9 cellular contexts compared by ENCODE assay signal in the genomic region with DNA sequence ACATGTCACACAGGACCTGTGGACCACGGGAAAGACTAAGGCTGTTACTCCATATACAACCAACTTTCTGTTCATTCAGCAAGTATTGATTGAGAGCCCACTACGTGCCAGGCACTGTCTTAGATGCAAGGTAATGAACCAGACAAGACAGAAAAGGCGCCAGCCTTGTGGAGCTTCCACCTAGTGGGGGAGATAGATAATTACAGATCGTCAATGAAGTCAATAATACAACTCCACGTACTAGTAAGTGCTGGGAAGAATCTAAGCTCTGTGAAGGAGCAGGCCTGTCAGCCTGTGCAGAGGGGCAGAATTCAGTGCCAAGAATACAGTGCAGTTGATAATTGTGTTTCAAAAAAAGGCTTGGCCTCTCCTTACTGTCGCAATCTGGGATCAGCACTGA.
DNase-seq lines count a peak whose midpoint lies in the region; ATAC-seq and TF ChIP-seq lines count a peak whose summit lies in the region.
"Had no signal": no experiment of that assay in that cellular context is flagged by ENCODE, and none has a peak within 500 bp of the region (broad histone marks: within the 10 kb centered on the region; RNA-seq: fewer than 3 reads in every experiment).

No MANE protein-coding gene starts in this region.

- CTCF ChIA-PET in BJ (lab: Yijun Ruan, JAX), result interaction anchor here (0.6 to 5.0 kb wide), 14 partner anchors 10 to 726 kb away, joined by 3 to 35 read pairs (median 4); no protein-coding TSS in a partner anchor

- H3K27ac ChIP-seq in KMS-11 (no peak overlapping the region), liver (ENCODE audit: low read depth in 1 of 2, low read length in 2 of 2) (no peak overlapping the region)
- H3K27ac ChIP-seq: esophagus squamous epithelium had no signal

- no peaks in the 10 kb centered on the region for H3K9me3 ChIP-seq in liver (ENCODE audit: control insufficient read depth in 4 of 4, low read length in 3 of 4)
- H3K9me3 ChIP-seq: esophagus squamous epithelium had no signal

- peaks cover 2% of the 10 kb centered on the region for H3K36me3 ChIP-seq in BJ (ENCODE audit: control insufficient read depth, insufficient read depth, low read length)
- H3K36me3 ChIP-seq in KMS-11 (ENCODE audit: insufficient read depth), result no peaks in the 10 kb centered on the region
- peaks cover 0 to 2% (median 0%) of the 10 kb centered on the region in 4 donors for H3K36me3 ChIP-seq in liver (ENCODE audit: control insufficient read depth in 4 of 4, insufficient read depth in 3 of 4, low read depth in 1 of 4, low read length in 3 of 4)
- H3K36me3 ChIP-seq: esophagus squamous epithelium had no signal

- H4K20me1 ChIP-seq in KMS-11 (ENCODE audit: insufficient read depth), result no peaks in the 10 kb centered on the region

- WGBS in liver, result 78% methylated on average over 6 of the region's 6 CpGs

- no peak overlapping the region for H2AFZ ChIP-seq in KMS-11 (ENCODE audit: low read depth)

- peaks cover 16% of the 10 kb centered on the region for H3K36me3 Mint-ChIP-seq in brain

- DNase-seq in BJ (ENCODE audit: low read depth) (no peak), GM20000 (ENCODE audit: low spot score) (no peak)
- DNase-seq in activated CD4-positive, alpha-beta T cell treated with anti-CD3 and anti-CD28 coated beads, Interleukin-2, amount 50 U/mL, for 48 hours, result no peak
- DNase-seq: esophagus squamous epithelium had no signal

- H3K27ac Mint-ChIP-seq in brain, result peak overlapping the region in 4 of 5 experiments; percentile 40 to 69 (median 57)

- POLR2A ChIA-PET in BJ (lab: Charles Lee), result interaction anchor here (0.6 kb wide), 1 partner anchor 626 kb away, joined by 20 read pairs; a partner anchor contains a TSS

- no peaks in the 10 kb centered on the region for H3K79me2 ChIP-seq in KMS-11 (ENCODE audit: insufficient read depth, low read depth)

- peaks cover 0 to 3% (median 0%) of the 10 kb centered on the region in 5 experiments for H3K9me3 Mint-ChIP-seq in brain

- H3K4me1 Mint-ChIP-seq in brain, result peaks cover 15% of the 10 kb centered on the region

- H3K4me2 ChIP-seq in KMS-11, result no peak overlapping the region

- no peak overlapping the region for H3K9ac ChIP-seq in KMS-11
- no peak overlapping the region for H3K9ac ChIP-seq in liver (ENCODE audit: low read depth in 1 of 2, low read length in 2 of 2)

- H3K27me3 ChIP-seq in BJ (ENCODE audit: control insufficient read depth, insufficient read depth, low read length), result no peaks in the 10 kb centered on the region
- H3K27me3 ChIP-seq in KMS-11 (ENCODE audit: insufficient read depth, low read depth), result no peaks in the 10 kb centered on the region
- H3K27me3 ChIP-seq in liver (ENCODE audit: control insufficient read depth in 4 of 4, insufficient read depth in 4 of 4, low read length in 3 of 4), result no peaks in the 10 kb centered on the region
- H3K27me3 ChIP-seq: esophagus squamous epithelium had no signal

- peak; percentile 56 to 77 for TF ChIP-seq RAD21 in liver (IDR thresholded peaks at IDR 0.05)

- H3K4me3 ChIP-seq in BJ (ENCODE audit: low read depth, low read length), result no peak overlapping the region
- no peak overlapping the region for H3K4me3 ChIP-seq in KMS-11 (IDR thresholded peaks at IDR 0.05; ENCODE audit: insufficient read depth, low read depth, low read length)
- no peak overlapping the region for H3K4me3 ChIP-seq in liver (ENCODE audit: low read depth in 1 of 3, low read length in 3 of 3)
- H3K4me3 ChIP-seq: esophagus squamous epithelium had no signal

- H3K4me1 ChIP-seq in KMS-11 (ENCODE audit: low read depth, poor library complexity, severe bottlenecking) (no peaks in the 10 kb centered on the region), liver (ENCODE audit: control insufficient read depth in 4 of 4, insufficient read depth in 4 of 4, low read length in 3 of 4) (peaks cover 0 to 15% (median 9%) of the 10 kb centered on the region in 4 donors)

- ATAC-seq in GM21737 (IDR thresholded peaks at IDR 0.05; ENCODE audit: unreplicated experiment), result no peak
- no peak for ATAC-seq in GM21515 (IDR thresholded peaks at IDR 0.05; ENCODE audit: unreplicated experiment)

- TF ChIP-seq CTCF in BJ (IDR thresholded peaks at IDR 0.05; ENCODE audit: insufficient read depth, low read depth, low read length) (peak; percentile 45), KMS-11 (conservative IDR thresholded peaks at IDR 0.05; ENCODE audit: low read depth, low read length) (0 out of 2 replicates have a peak, but pooled peaks have one; percentile 15), brain (conservative IDR thresholded peaks at IDR 0.05) (peak; percentile 53 to 64), liver (IDR thresholded peaks at IDR 0.05; ENCODE audit: low read depth, low read length, missing input control) (peak; percentile 23), GM20000 (IDR thresholded peaks at IDR 0.05; ENCODE audit: extremely low read depth, missing control alignments) (no peak)

- H3K27me3 Mint-ChIP-seq in brain, result peaks cover 2% of the 10 kb centered on the region

- H3K4me3 Mint-ChIP-seq in brain, result no peak overlapping the region

TF ChIP-seq in liver, 16 proteins besides CTCF, POLR2A, EP300 and RAD21:
- TF ChIP-seq, protein P1, sequence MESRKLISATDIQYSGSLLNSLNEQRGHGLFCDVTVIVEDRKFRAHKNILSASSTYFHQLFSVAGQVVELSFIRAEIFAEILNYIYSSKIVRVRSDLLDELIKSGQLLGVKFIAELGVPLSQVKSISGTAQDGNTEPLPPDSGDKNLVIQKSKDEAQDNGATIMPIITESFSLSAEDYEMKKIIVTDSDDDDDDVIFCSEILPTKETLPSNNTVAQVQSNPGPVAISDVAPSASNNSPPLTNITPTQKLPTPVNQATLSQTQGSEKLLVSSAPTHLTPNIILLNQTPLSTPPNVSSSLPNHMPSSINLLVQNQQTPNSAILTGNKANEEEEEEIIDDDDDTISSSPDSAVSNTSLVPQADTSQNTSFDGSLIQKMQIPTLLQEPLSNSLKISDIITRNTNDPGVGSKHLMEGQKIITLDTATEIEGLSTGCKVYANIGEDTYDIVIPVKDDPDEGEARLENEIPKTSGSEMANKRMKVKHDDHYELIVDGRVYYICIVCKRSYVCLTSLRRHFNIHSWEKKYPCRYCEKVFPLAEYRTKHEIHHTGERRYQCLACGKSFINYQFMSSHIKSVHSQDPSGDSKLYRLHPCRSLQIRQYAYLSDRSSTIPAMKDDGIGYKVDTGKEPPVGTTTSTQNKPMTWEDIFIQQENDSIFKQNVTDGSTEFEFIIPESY (IDR thresholded peaks at IDR 0.05), result no peak
- no peak for TF ChIP-seq GABPA (IDR thresholded peaks at IDR 0.05 in 1 of 2, conservative IDR thresholded peaks at IDR 0.05 in 1 of 2)
- no peak for TF ChIP-seq TAF1 (conservative IDR thresholded peaks at IDR 0.05)
- TF ChIP-seq, protein P2, sequence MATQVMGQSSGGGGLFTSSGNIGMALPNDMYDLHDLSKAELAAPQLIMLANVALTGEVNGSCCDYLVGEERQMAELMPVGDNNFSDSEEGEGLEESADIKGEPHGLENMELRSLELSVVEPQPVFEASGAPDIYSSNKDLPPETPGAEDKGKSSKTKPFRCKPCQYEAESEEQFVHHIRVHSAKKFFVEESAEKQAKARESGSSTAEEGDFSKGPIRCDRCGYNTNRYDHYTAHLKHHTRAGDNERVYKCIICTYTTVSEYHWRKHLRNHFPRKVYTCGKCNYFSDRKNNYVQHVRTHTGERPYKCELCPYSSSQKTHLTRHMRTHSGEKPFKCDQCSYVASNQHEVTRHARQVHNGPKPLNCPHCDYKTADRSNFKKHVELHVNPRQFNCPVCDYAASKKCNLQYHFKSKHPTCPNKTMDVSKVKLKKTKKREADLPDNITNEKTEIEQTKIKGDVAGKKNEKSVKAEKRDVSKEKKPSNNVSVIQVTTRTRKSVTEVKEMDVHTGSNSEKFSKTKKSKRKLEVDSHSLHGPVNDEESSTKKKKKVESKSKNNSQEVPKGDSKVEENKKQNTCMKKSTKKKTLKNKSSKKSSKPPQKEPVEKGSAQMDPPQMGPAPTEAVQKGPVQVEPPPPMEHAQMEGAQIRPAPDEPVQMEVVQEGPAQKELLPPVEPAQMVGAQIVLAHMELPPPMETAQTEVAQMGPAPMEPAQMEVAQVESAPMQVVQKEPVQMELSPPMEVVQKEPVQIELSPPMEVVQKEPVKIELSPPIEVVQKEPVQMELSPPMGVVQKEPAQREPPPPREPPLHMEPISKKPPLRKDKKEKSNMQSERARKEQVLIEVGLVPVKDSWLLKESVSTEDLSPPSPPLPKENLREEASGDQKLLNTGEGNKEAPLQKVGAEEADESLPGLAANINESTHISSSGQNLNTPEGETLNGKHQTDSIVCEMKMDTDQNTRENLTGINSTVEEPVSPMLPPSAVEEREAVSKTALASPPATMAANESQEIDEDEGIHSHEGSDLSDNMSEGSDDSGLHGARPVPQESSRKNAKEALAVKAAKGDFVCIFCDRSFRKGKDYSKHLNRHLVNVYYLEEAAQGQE (IDR thresholded peaks at IDR 0.05), result no peak
- no peak for TF ChIP-seq SP1 (IDR thresholded peaks at IDR 0.05)
- no peak for TF ChIP-seq EGR1 (IDR thresholded peaks at IDR 0.05; ENCODE audit: low read depth in 2 of 2)
- no peak for TF ChIP-seq FOXA1 (IDR thresholded peaks at IDR 0.05)
- no peak for TF ChIP-seq FOXA2 (IDR thresholded peaks at IDR 0.05)
